Comparison of ENCODE assay signal across 23 cellular contexts in genomic region chr13:113597386-113598080, GRCh38. TPM values are rescaled to one million over a fixed set of nuclear protein-coding genes. Genes with fewer than 3 reads are reported as not detected.
DNase-seq lines count a peak whose midpoint lies in the region; ATAC-seq and TF ChIP-seq lines count a peak whose summit lies in the region.
"Had no signal": no experiment of that assay in that cellular context is flagged by ENCODE, and none has a peak within 500 bp of the region (broad histone marks: within the 10 kb centered on the region; RNA-seq: fewer than 3 reads in every experiment).

No MANE protein-coding gene starts in this region.

- H3K9me3 ChIP-seq in RWPE2 (ENCODE audit: severe bottlenecking) (no peaks in the 10 kb centered on the region), spleen (peaks cover 0 to 7% (median 0%) of the 10 kb centered on the region in 8 donors)
- H3K9me3 ChIP-seq: heart right ventricle, right lobe of liver had no signal

- H3K27me3 ChIP-seq in RWPE2 (ENCODE audit: insufficient read depth, poor library complexity, severe bottlenecking) (no peaks in the 10 kb centered on the region), spleen (replicated peaks in 1 of 7) (no peaks in the 10 kb centered on the region)
- H3K27me3 ChIP-seq: heart right ventricle, right lobe of liver, tibial nerve had no signal

- TF ChIP-seq POLR2A in spleen (IDR thresholded peaks at IDR 0.05), result no peak

- no peak overlapping the region for H3K4me3 ChIP-seq in RWPE2 (ENCODE audit: severe bottlenecking)
- no peak overlapping the region for H3K4me3 ChIP-seq in spleen
- H3K4me3 ChIP-seq: heart right ventricle, right lobe of liver, tibial nerve had no signal

- H3K27me3 Mint-ChIP-seq in activated T-cell treated with anti-CD3 and anti-CD28 coated beads, Interleukin-2, amount 50 U/mL, for 4 hours (ENCODE audit: low read depth), result no peaks in the 10 kb centered on the region
- H3K27me3 Mint-ChIP-seq: activated naive CD8-positive, alpha-beta T cell; IgD-negative memory B cell; stimulated activated naive CD8-positive, alpha-beta T cell treated with anti-CD3 and anti-CD28 coated beads, Interleukin-15, amount 100 ng/mL, for 72 hours had no signal

- H3K4me1 Mint-ChIP-seq in activated T-cell treated with anti-CD3 and anti-CD28 coated beads, Interleukin-2, amount 50 U/mL, for 4 hours (ENCODE audit: low read depth), result peaks cover 5% of the 10 kb centered on the region

- TF ChIP-seq CTCF in RWPE2 (IDR thresholded peaks at IDR 0.05; ENCODE audit: poor library complexity, severe bottlenecking) (no peak), spleen (IDR thresholded peaks at IDR 0.05 in 8 of 11, conservative IDR thresholded peaks at IDR 0.05 in 3 of 11) (no peak)

- peaks cover 46% of the 10 kb centered on the region for H3K36me3 ChIP-seq in RWPE2 (ENCODE audit: low read depth)
- peaks cover 0 to 82% (median 19%) of the 10 kb centered on the region in 6 donors for H3K36me3 ChIP-seq in spleen

- no peak overlapping the region for H3K4me3 Mint-ChIP-seq in activated T-cell treated with anti-CD3 and anti-CD28 coated beads, Interleukin-2, amount 50 U/mL, for 4 hours
- H3K4me3 Mint-ChIP-seq: activated naive CD8-positive, alpha-beta T cell; IgD-negative memory B cell; nephron progenitor cell; stimulated activated naive CD8-positive, alpha-beta T cell treated with anti-CD3 and anti-CD28 coated beads, Interleukin-15, amount 100 ng/mL, for 72 hours had no signal

- 92 to 97% (median 94%) methylated on average over 22 to 25 of the region's 25 CpGs for WGBS in spleen, 5 donors

- H3K27ac ChIP-seq in RWPE2 (ENCODE audit: poor library complexity, severe bottlenecking) (no peak overlapping the region), spleen (no peak overlapping the region)
- H3K27ac ChIP-seq: heart right ventricle, right lobe of liver, tibial nerve had no signal

- no peaks in the 10 kb centered on the region for H3K9me3 Mint-ChIP-seq in activated T-cell treated with anti-CD3 and anti-CD28 coated beads, Interleukin-2, amount 50 U/mL, for 4 hours
- H3K9me3 Mint-ChIP-seq: IgD-negative memory B cell; stimulated activated naive CD8-positive, alpha-beta T cell treated with anti-CD3 and anti-CD28 coated beads, Interleukin-15, amount 100 ng/mL, for 72 hours had no signal

- intact Hi-C loops in spleen (cut with DNase I; ENCODE audit: low total_unique reads), result no loop called here

- peaks cover 16% of the 10 kb centered on the region for H3K36me3 Mint-ChIP-seq in activated T-cell treated with anti-CD3 and anti-CD28 coated beads, Interleukin-2, amount 50 U/mL, for 4 hours (ENCODE audit: insufficient read depth)

- H3K4me1 ChIP-seq in RWPE2 (ENCODE audit: insufficient read depth, poor library complexity, severe bottlenecking) (no peaks in the 10 kb centered on the region), spleen (no peaks in the 10 kb centered on the region)
- H3K4me1 ChIP-seq: heart right ventricle, right lobe of liver, tibial nerve had no signal

- no peak for ATAC-seq in activated T-cell treated with anti-CD3 and anti-CD28 coated beads, Interleukin-2, amount 50 U/mL, for 4 hours
- no peak for ATAC-seq in RWPE2 (ENCODE audit: low read depth)
- ATAC-seq in GM21515 (IDR thresholded peaks at IDR 0.05; ENCODE audit: unreplicated experiment), result no peak
- ATAC-seq: right lobe of liver; stimulated activated naive CD8-positive, alpha-beta T cell treated with anti-CD3 and anti-CD28 coated beads, Interleukin-15, amount 100 ng/mL, for 72 hours had no signal

- DNase-seq in activated T-cell treated with anti-CD3 and anti-CD28 coated beads, Interleukin-2, amount 50 U/mL, for 1 hour, result peak; percentile 2
- DNase-seq in activated T-cell treated with anti-CD3 and anti-CD28 coated beads, Interleukin-2, amount 50 U/mL, for 4 hours, result no peak
- peak; percentile 38 for DNase-seq in RWPE2 (ENCODE audit: low spot score)
- peak; percentile 30 for DNase-seq in islet precursor cell
- DNase-seq in spleen, result peak; percentile 47
- DNase-seq in SK-N-DZ (ENCODE audit: low spot score), result no peak
- DNase-seq in NCI-H446 treated with DMSO at 0.1 percent for 48 hours (lab: John Stamatoyannopoulos, UW), result no peak
- DNase-seq: activated CD4-positive, alpha-beta T cell treated with anti-CD3 and anti-CD28 coated beads for 48 hours; cerebellar nuclear complex; effector CD4-positive, alpha-beta T cell; foreskin fibroblast; heart right ventricle; NCI-H1105 treated with DMSO at 0.1 percent for 48 hours; NCI-H2081 treated with DMSO at 0.1 percent for 48 hours; nephron progenitor cell; OCI-M1; SIG-M5; stimulated activated naive CD8-positive, alpha-beta T cell treated with anti-CD3 and anti-CD28 coated beads, Interleukin-15, amount 100 ng/mL, for 72 hours had no signal

RNA-seq across cellular contexts. Expression of gene TFDP1, which starts 13.0 kb away (rescaled TPM):
- total RNA-seq in activated T-cell treated with anti-CD3 and anti-CD28 coated beads, Interleukin-2, amount 50 U/mL, for 4 hours, result 100 to 1,000 TPM; 147 to 200 (median 172) TPM
- total RNA-seq in spleen, result 10 to 100 TPM; 47.5 to 91.7 (median 59.4) TPM
- 10 to 100 TPM; 21.7 to 42.4 (median 40.1) TPM for polyA plus RNA-seq in spleen
- 113 and 158 TPM in 2 replicates for polyA plus RNA-seq in SK-N-DZ (2014; cell fraction: cytosol; rRNA removed)
- 133 and 178 TPM in 2 replicates for polyA plus RNA-seq in SK-N-DZ (2014; cell fraction: nucleus; rRNA removed)

Comparison
In these comparisons a context has a peak if more than half of its experiments do, and no peak if none do; other contexts are left out.
1. DNase-seq: peak in activated T-cell treated with anti-CD3 and anti-CD28 coated beads, Interleukin-2, amount 50 U/mL, for 1 hour (single experiment), RWPE2 (single experiment), islet precursor cell (single experiment) and spleen (single experiment); none in activated T-cell treated with anti-CD3 and anti-CD28 coated beads, Interleukin-2, amount 50 U/mL, for 4 hours (single experiment), SK-N-DZ (single experiment) and NCI-H446 treated with DMSO at 0.1 percent for 48 hours (single experiment).